Comparison of ENCODE assay signal across 13 cellular contexts in genomic region chr19:38070573-38070972, GRCh38.
DNase-seq lines count a peak whose midpoint lies in the region; ATAC-seq, FAIRE-seq and TF ChIP-seq lines count a peak whose summit lies in the region.
"Had no signal": no experiment of that assay in that cellular context is flagged by ENCODE, and none has a peak within 500 bp of the region (broad histone marks: within the 10 kb centered on the region; RNA-seq: fewer than 3 reads in every experiment).

No MANE protein-coding gene starts in this region.

- H3K9me3 ChIP-seq in HepG2 (ENCODE audit: low read length) (no peaks in the 10 kb centered on the region), right lobe of liver (no peaks in the 10 kb centered on the region)
- H3K9me3 ChIP-seq: ascending aorta had no signal

- H3K27ac ChIP-seq in HepG2 (ENCODE audit: extremely low read length, insufficient read depth, low read length) (no peak overlapping the region), right lobe of liver (no peak overlapping the region), RWPE1 (peak overlapping the region; percentile 43; the same call in 1 of the 2 replicates)
- H3K27ac ChIP-seq: ascending aorta, heart right ventricle had no signal

- H3K4me3 ChIP-seq in HepG2 (replicated peaks in 1 of 3; ENCODE audit: insufficient read depth in 1 of 3, low read depth in 2 of 3, low read length in 3 of 3) (no peak overlapping the region), right lobe of liver (no peak overlapping the region), fibroblast of mammary gland (ENCODE audit: control insufficient read depth, low read depth, low read length) (no peak overlapping the region)
- H3K4me3 ChIP-seq: ascending aorta, heart right ventricle had no signal

- no peaks in the 10 kb centered on the region for H3K4me1 Mint-ChIP-seq in type B pancreatic cell (ENCODE audit: unreplicated experiment)
- no peaks in the 10 kb centered on the region for H3K4me1 Mint-ChIP-seq in activated naive CD4-positive, alpha-beta T cell treated with anti-CD3 and anti-CD28 coated beads, Interleukin-2, amount 10 ng/mL, durations not matched to agents 7 days and 5 days

- TF ChIP-seq RAD21 in HepG2 (CRISPR knock-in tag; IDR thresholded peaks at IDR 0.05) = no peak

- no peak for ATAC-seq in HepG2
- ATAC-seq in right lobe of liver = no peak
- ATAC-seq: heart right ventricle had no signal

- BruUV-seq in HepG2 (replicated peaks; lab: Mats Ljungman, UMichigan) = no TSS peak

- H3K79me2 ChIP-seq in HepG2 (ENCODE audit: insufficient read depth, low read length) = peaks cover 2% of the 10 kb centered on the region

- no peak overlapping the region for H3K4me3 Mint-ChIP-seq in type B pancreatic cell
- no peak overlapping the region for H3K4me3 Mint-ChIP-seq in activated naive CD4-positive, alpha-beta T cell treated with anti-CD3 and anti-CD28 coated beads, Interleukin-2, amount 10 ng/mL, durations not matched to agents 7 days and 5 days

- intact Hi-C loops in HepG2 (cut with micrococcal nuclease; ENCODE audit: unreplicated experiment) = no loop called here
- intact Hi-C loops in right lobe of liver (cut with DNase I) = loop anchor here in 1 of 2 donors (10.0 kb wide), 1 partner anchor 166 kb away; the partner anchor contains the start of genes SIPA1L3 and WDR87

- H2AFZ ChIP-seq in HepG2 (ENCODE audit: low read length) = no peak overlapping the region

- H3K27me3 Mint-ChIP-seq in type B pancreatic cell = no peaks in the 10 kb centered on the region
- no peaks in the 10 kb centered on the region for H3K27me3 Mint-ChIP-seq in activated naive CD4-positive, alpha-beta T cell treated with anti-CD3 and anti-CD28 coated beads, Interleukin-2, amount 10 ng/mL, durations not matched to agents 7 days and 5 days

- no peaks in the 10 kb centered on the region for H3K27me3 ChIP-seq in HepG2 (ENCODE audit: control insufficient read depth in 1 of 2, insufficient read depth in 2 of 2, low read length in 2 of 2)
- H3K27me3 ChIP-seq in right lobe of liver = no peaks in the 10 kb centered on the region
- H3K27me3 ChIP-seq: ascending aorta, heart right ventricle had no signal

- no peak overlapping the region for H3K9ac ChIP-seq in HepG2 (ENCODE audit: insufficient read depth, low read depth, low read length)

- no peaks in the 10 kb centered on the region for H4K20me1 ChIP-seq in HepG2 (ENCODE audit: insufficient read depth, low read length)

- FAIRE-seq in HepG2 (lab: Jason Lieb, UNC) = no peak

- peaks cover 22% of the 10 kb centered on the region for H3K4me1 ChIP-seq in HepG2 (ENCODE audit: insufficient read depth, low read length)
- no peaks in the 10 kb centered on the region for H3K4me1 ChIP-seq in right lobe of liver
- H3K4me1 ChIP-seq: ascending aorta, heart right ventricle had no signal

- TF ChIP-seq CTCF in HepG2 (CRISPR knock-in tag; IDR thresholded peaks at IDR 0.05) (no peak), right lobe of liver (IDR thresholded peaks at IDR 0.05) (no peak), RWPE1 (conservative IDR thresholded peaks at IDR 0.05; ENCODE audit: low read depth) (no peak), fibroblast of mammary gland (conservative IDR thresholded peaks at IDR 0.05; ENCODE audit: control insufficient read depth, insufficient read depth, low read depth, low read length) (no peak), type B pancreatic cell (conservative IDR thresholded peaks at IDR 0.05) (no peak)

- no peak for DNase-seq in HepG2 (ENCODE audit: low spot score)
- DNase-seq in right lobe of liver = no peak
- peak; percentile 30 for DNase-seq in RWPE1 (ENCODE audit: low spot score)
- DNase-seq in fibroblast of mammary gland (ENCODE audit: low read depth) = peak; percentile 71
- no peak for DNase-seq in type B pancreatic cell (ENCODE audit: extremely low spot score, unreplicated experiment)
- no peak for DNase-seq in SIG-M5 (lab: John Stamatoyannopoulos, UW)
- no peak for DNase-seq in CD1c-positive myeloid dendritic cell (ENCODE audit: extremely low spot score)
- no peak for DNase-seq in activated naive CD4-positive, alpha-beta T cell treated with anti-CD3 and anti-CD28 coated beads, Interleukin-2, amount 10 ng/mL, durations not matched to agents 7 days and 5 days
- DNase-seq: AML-193, heart right ventricle, NCI-H446 treated with DMSO at 0.1 percent for 48 hours, SW 1271 had no signal

- no peaks in the 10 kb centered on the region for H3K36me3 ChIP-seq in HepG2 (replicated peaks in 1 of 2; ENCODE audit: control insufficient read depth in 1 of 2, insufficient read depth in 2 of 2, low read length in 2 of 2)
- H3K36me3 ChIP-seq in right lobe of liver = no peaks in the 10 kb centered on the region
- H3K36me3 ChIP-seq: ascending aorta, heart right ventricle had no signal

- H3K27ac Mint-ChIP-seq in type B pancreatic cell = peak overlapping the region; percentile 2
- H3K27ac Mint-ChIP-seq in activated naive CD4-positive, alpha-beta T cell treated with anti-CD3 and anti-CD28 coated beads, Interleukin-2, amount 10 ng/mL, durations not matched to agents 7 days and 5 days = no peak overlapping the region

- no peaks in the 10 kb centered on the region for H3K9me3 Mint-ChIP-seq in type B pancreatic cell
- H3K9me3 Mint-ChIP-seq in activated naive CD4-positive, alpha-beta T cell treated with anti-CD3 and anti-CD28 coated beads, Interleukin-2, amount 10 ng/mL, durations not matched to agents 7 days and 5 days = no peaks in the 10 kb centered on the region

- 50% methylated on average over 1 of the region's 3 CpGs for WGBS in HepG2 (ENCODE audit: low lambda C conversion rate)
- WGBS in right lobe of liver (ENCODE audit: insufficient coverage, low coverage, low lambda C conversion rate, missing lambda C conversion rate) = no CpG with 5 or more reads among the region's 3 CpGs

- CTCF ChIA-PET in HepG2 (lab: Yijun Ruan, JAX; ENCODE audit: low intra/inter-chr PET ratio, low total read pairs) (no interaction called here), RWPE1 (lab: Yijun Ruan, JAX) (no interaction called here)
- CTCF ChIA-PET in activated naive CD4-positive, alpha-beta T cell treated with anti-CD3 and anti-CD28 coated beads, Interleukin-2, amount 10 ng/mL, durations not matched to agents 7 days and 5 days (lab: Charles Lee) = no interaction called here

- in situ Hi-C loops in HepG2 (cut with HindIII; ENCODE audit: extremely low pct_ligation_motif_present, low pct_unique_long_range_greater_than_20kb) = loop anchor here (5.0 kb wide), 1 partner anchor 168 kb away; no protein-coding TSS in a partner anchor

- TF ChIP-seq POLR2A in HepG2 (IDR thresholded peaks at IDR 0.05; ENCODE audit: insufficient read depth in 1 of 2, low read depth in 2 of 2, low read length in 2 of 2) = no peak
- no peak for TF ChIP-seq POLR2A in right lobe of liver (IDR thresholded peaks at IDR 0.05)

- no peak overlapping the region for H3K4me2 ChIP-seq in HepG2 (ENCODE audit: low read depth, low read length)

- TF ChIP-seq EP300 in HepG2 (IDR thresholded peaks at IDR 0.05; ENCODE audit: low read depth in 2 of 2, low read length in 2 of 2) = no peak
- no peak for TF ChIP-seq EP300 in HepG2 (CRISPR knock-in tag; IDR thresholded peaks at IDR 0.05; ENCODE audit: borderline replicate concordance)

- no peaks in the 10 kb centered on the region for H3K36me3 Mint-ChIP-seq in type B pancreatic cell
- H3K36me3 Mint-ChIP-seq in activated naive CD4-positive, alpha-beta T cell treated with anti-CD3 and anti-CD28 coated beads, Interleukin-2, amount 10 ng/mL, durations not matched to agents 7 days and 5 days = no peaks in the 10 kb centered on the region

- POLR2A ChIA-PET in HepG2 (lab: Yijun Ruan, JAX) = no interaction called here
- POLR2A ChIA-PET in RWPE1 (lab: Yijun Ruan, JAX; ENCODE audit: low non-redundant PET) = no interaction called here

TF ChIP-seq in HepG2, 621 proteins besides CTCF, POLR2A, EP300 and RAD21:
- TF ChIP-seq NFE2 (CRISPR knock-in tag; IDR thresholded peaks at IDR 0.05) = peak; percentile 30; the same call in 1 of the 2 replicates
- peak; percentile 95 for TF ChIP-seq NFE2L2 (IDR thresholded peaks at IDR 0.05; ENCODE audit: low read length)
- TF ChIP-seq MAFK (conservative IDR thresholded peaks at IDR 0.05 in 1 of 2, IDR thresholded peaks at IDR 0.05 in 1 of 2; ENCODE audit: low read length in 2 of 2) = peak; percentile 59
- no peak for TF ChIP-seq ARHGAP35 (CRISPR knock-in tag; IDR thresholded peaks at IDR 0.05; ENCODE audit: borderline replicate concordance)
- TF ChIP-seq MAFF (IDR thresholded peaks at IDR 0.05; ENCODE audit: low read depth, low read length) = peak; percentile 24; the same call in 1 of the 2 replicates

Comparison
In these comparisons a context has a peak if more than half of its experiments do, and no peak if none do; other contexts are left out.
1. DNase-seq: peak in RWPE1 (single experiment) and fibroblast of mammary gland (single experiment); none in HepG2 (single experiment), right lobe of liver (0 of 3), type B pancreatic cell (single experiment), SIG-M5 (single experiment), CD1c-positive myeloid dendritic cell (single experiment) and activated naive CD4-positive, alpha-beta T cell treated with anti-CD3 and anti-CD28 coated beads, Interleukin-2, amount 10 ng/mL, durations not matched to agents 7 days and 5 days (single experiment).